In the genomic region with DNA sequence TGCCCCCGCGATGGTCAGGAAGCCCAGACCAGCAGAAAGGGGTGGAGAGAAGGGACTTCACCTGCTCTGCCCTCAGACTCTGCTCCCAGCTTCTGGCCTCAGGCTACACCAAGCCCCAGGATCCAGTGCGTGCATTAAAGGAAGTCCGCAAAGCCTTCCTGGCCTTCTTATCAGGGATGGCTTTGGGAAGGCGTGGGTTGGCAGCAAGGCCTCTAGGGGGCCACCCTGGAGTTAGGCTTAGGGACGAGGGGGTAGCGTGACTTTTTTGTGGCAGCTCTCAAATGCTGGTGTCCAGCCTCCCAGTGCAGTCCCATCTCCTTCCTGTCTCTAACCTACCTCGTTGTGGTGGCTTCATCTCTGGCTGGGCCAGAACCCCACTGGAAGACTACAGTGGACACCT, we compare ENCODE assay signal across 11 cellular contexts. TPM values are rescaled to one million over a fixed set of nuclear protein-coding genes. Genes with fewer than 3 reads are reported as not detected.
DNase-seq lines count a peak whose midpoint lies in the region; ATAC-seq, FAIRE-seq and TF ChIP-seq lines count a peak whose summit lies in the region.
"Had no signal": no experiment of that assay in that cellular context is flagged by ENCODE, and none has a peak within 500 bp of the region (broad histone marks: within the 10 kb centered on the region; RNA-seq: fewer than 3 reads in every experiment).

No MANE protein-coding gene starts in this region.

- H3K23ac ChIP-seq in mesendoderm (ENCODE audit: low read length), result no peak overlapping the region

- POLR2A ChIA-PET in GM12878 (lab: Charles Lee), result interaction anchor here (0.5 to 2.1 kb wide), 5 partner anchors 10 to 56 kb away, joined by 3 to 6 read pairs (median 5); a partner anchor contains a TSS
- POLR2A ChIA-PET in MCF 10A (lab: Yijun Ruan, JAX), result interaction anchor here (1.1 to 1.2 kb wide), 2 partner anchors 32 to 38 kb away, joined by 3 to 4 read pairs; no protein-coding TSS in a partner anchor

- H4K20me1 ChIP-seq in GM12878 (ENCODE audit: control insufficient read depth, insufficient read depth), result no peaks in the 10 kb centered on the region

- no peak overlapping the region for H2AK5ac ChIP-seq in mesendoderm (ENCODE audit: low read length)

- CTCF ChIA-PET in GM12878 (lab: Yijun Ruan, JAX) (interaction anchor here (1.7 to 8.2 kb wide), 4 partner anchors 10 to 109 kb away, joined by 3 to 93 read pairs (median 32); a partner anchor contains a TSS), MCF 10A (lab: Yijun Ruan, JAX) (interaction anchor here (0.6 to 3.1 kb wide), 5 partner anchors 13 to 128 kb away, joined by 3 to 16 read pairs (median 4); no protein-coding TSS in a partner anchor)

- H3K27ac ChIP-seq in GM12878 (ENCODE audit: control insufficient read depth, insufficient read depth) (no peak overlapping the region), mesendoderm (ENCODE audit: low read depth, low read length) (no peak overlapping the region)

- DNase-seq in D341Med (ENCODE audit: low spot score) (peak; percentile 59), HuH-7 (ENCODE audit: low spot score) (peak; percentile 75), GM12878 (ENCODE audit: low read depth, low spot score) (no peak), mesendoderm (peak; percentile 81), NCI-H1105 treated with DMSO at 0.1 percent for 48 hours (lab: John Stamatoyannopoulos, UW) (no peak), MCF 10A (ENCODE audit: unreplicated experiment) (no peak)
- no peak for DNase-seq in activated naive CD4-positive, alpha-beta T cell treated with anti-CD3 and anti-CD28 coated beads, Interleukin-2, amount 50 U/mL, for 16 hours
- DNase-seq: activated CD4-positive, alpha-beta memory T cell treated with anti-CD3 and anti-CD28 coated beads for 36 hours; GOT3; occipital lobe had no signal

- no peak overlapping the region for H4K8ac ChIP-seq in mesendoderm (ENCODE audit: low read depth, low read length)

- H3K9ac ChIP-seq in GM12878 (ENCODE audit: control insufficient read depth, insufficient read depth, low read length) (no peak overlapping the region), mesendoderm (ENCODE audit: low read length) (no peak overlapping the region)

- no peak overlapping the region for H3K4me2 ChIP-seq in GM12878 (ENCODE audit: control insufficient read depth, insufficient read depth)
- H3K4me2 ChIP-seq in mesendoderm (ENCODE audit: low read length), result no peak overlapping the region

- H3K4me1 Mint-ChIP-seq in MCF 10A (ENCODE audit: insufficient read depth, unreplicated experiment), result no peaks in the 10 kb centered on the region

- TF ChIP-seq CTCF in GM12878 (IDR thresholded peaks at IDR 0.05 in 2 of 3, conservative IDR thresholded peaks at IDR 0.05 in 1 of 3; ENCODE audit: control insufficient read depth in 2 of 3, extremely low read depth in 1 of 3, insufficient read depth in 1 of 3, low read depth in 3 of 3, low read length in 3 of 3) (0 out of 6 replicates have a peak, but pooled peaks of 1 of the 3 experiments have one; percentile 17), MCF 10A (IDR thresholded peaks at IDR 0.05; ENCODE audit: unreplicated experiment) (no peak)

- no peak overlapping the region for H3K56ac ChIP-seq in mesendoderm (ENCODE audit: low read length)

- no peak overlapping the region for H3K4ac ChIP-seq in mesendoderm (ENCODE audit: low read depth, low read length)

- no peaks in the 10 kb centered on the region for H3K27me3 Mint-ChIP-seq in MCF 10A (ENCODE audit: insufficient read depth, unreplicated experiment)
- H3K27me3 Mint-ChIP-seq: activated CD4-positive, alpha-beta memory T cell treated with anti-CD3 and anti-CD28 coated beads for 36 hours had no signal

- SMC1A ChIA-PET in GM12878 (lab: Charles Lee; ENCODE audit: uncharacterized antibody, unreplicated experiment), result interaction anchor here (1.0 to 12.8 kb wide), 5 partner anchors 11 to 140 kb away, joined by 3 to 116 read pairs (median 9); a partner anchor contains a TSS

- WGBS in GM12878 (ENCODE audit: insufficient coverage, insufficient replicate concordance, low lambda C conversion rate, missing lambda C conversion rate), result 57% methylated on average over 8 of the region's 8 CpGs
- no CpG with 5 or more reads among the region's 8 CpGs for WGBS in mesendoderm (ENCODE audit: extremely low coverage, insufficient coverage, low lambda C conversion rate)

- no peaks in the 10 kb centered on the region for H3K9me3 ChIP-seq in GM12878 (replicated peaks; ENCODE audit: control insufficient read depth, insufficient read depth, low read length)

- in situ Hi-C loops in GM12878 (cut with MboI), result no loop called here

- H2BK15ac ChIP-seq in mesendoderm (replicated peaks; ENCODE audit: low read depth), result no peak overlapping the region

- peaks cover 7% of the 10 kb centered on the region for H3K9me3 Mint-ChIP-seq in MCF 10A (ENCODE audit: unreplicated experiment)
- H3K9me3 Mint-ChIP-seq: activated CD4-positive, alpha-beta memory T cell treated with anti-CD3 and anti-CD28 coated beads for 36 hours had no signal

- H2AFZ ChIP-seq in GM12878 (ENCODE audit: control insufficient read depth, low read depth, low read length), result no peak overlapping the region

- BruUV-seq in GM12878 (replicated peaks; lab: Mats Ljungman, UMichigan), result no TSS peak
- BruUV-seq in MCF 10A (replicated peaks; lab: Mats Ljungman, UMichigan), result no TSS peak

- peaks cover 4% of the 10 kb centered on the region for H3K4me1 ChIP-seq in GM12878 (ENCODE audit: control insufficient read depth, insufficient read depth, low read length)
- no peaks in the 10 kb centered on the region for H3K4me1 ChIP-seq in mesendoderm (ENCODE audit: control insufficient read depth, low read depth, low read length)

- H3K4me3 ChIP-seq in GM12878, result no peak overlapping the region
- no peak overlapping the region for H3K4me3 ChIP-seq in mesendoderm (ENCODE audit: low read length)

- peak; percentile 22 for ATAC-seq in GM12878
- no peak for ATAC-seq in GM19395 (IDR thresholded peaks at IDR 0.05; ENCODE audit: unreplicated experiment)

- no peak overlapping the region for H2BK120ac ChIP-seq in mesendoderm (ENCODE audit: low read depth, low read length)

- H3K4me3 Mint-ChIP-seq in MCF 10A (ENCODE audit: unreplicated experiment), result no peak overlapping the region
- H3K4me3 Mint-ChIP-seq: activated CD4-positive, alpha-beta memory T cell treated with anti-CD3 and anti-CD28 coated beads for 36 hours had no signal

- no peak overlapping the region for H3K18ac ChIP-seq in mesendoderm (ENCODE audit: low read length)

- H3K79me2 ChIP-seq in GM12878 (ENCODE audit: control insufficient read depth, insufficient read depth, low read length) (no peaks in the 10 kb centered on the region), mesendoderm (ENCODE audit: control insufficient read depth, insufficient read depth, low read length) (no peaks in the 10 kb centered on the region)

- H3K36me3 Mint-ChIP-seq in MCF 10A (ENCODE audit: insufficient read depth, unreplicated experiment), result no peaks in the 10 kb centered on the region
- H3K36me3 Mint-ChIP-seq: activated CD4-positive, alpha-beta memory T cell treated with anti-CD3 and anti-CD28 coated beads for 36 hours had no signal

- no peak overlapping the region for H2BK5ac ChIP-seq in mesendoderm (ENCODE audit: low read length)

- TF ChIP-seq EP300 in GM12878 (IDR thresholded peaks at IDR 0.05; ENCODE audit: borderline replicate concordance in 1 of 2, control insufficient read depth in 1 of 2, low read depth in 2 of 2, low read length in 2 of 2), result no peak

- RAD21 ChIA-PET in GM12878 (lab: Charles Lee; ENCODE audit: unreplicated experiment), result interaction anchor here (1.0 to 2.5 kb wide), 9 partner anchors 9 to 109 kb away, joined by 3 to 17 read pairs (median 5); a partner anchor contains a TSS

- no peaks in the 10 kb centered on the region for H3K36me3 ChIP-seq in GM12878 (ENCODE audit: control insufficient read depth in 2 of 2, insufficient read depth in 2 of 2, low read length in 1 of 2)
- no peaks in the 10 kb centered on the region for H3K36me3 ChIP-seq in mesendoderm (ENCODE audit: control insufficient read depth, insufficient read depth, low read length)

- H3K27me3 ChIP-seq in GM12878 (replicated peaks in 1 of 2; ENCODE audit: control insufficient read depth in 2 of 2, insufficient read depth in 2 of 2, low read length in 1 of 2), result no peaks in the 10 kb centered on the region
- H3K27me3 ChIP-seq in mesendoderm (ENCODE audit: insufficient read depth, low read length, poor library complexity), result no peaks in the 10 kb centered on the region

- FAIRE-seq in GM12878 (lab: Jason Lieb, UNC), result no peak

- no peak overlapping the region for H3K27ac Mint-ChIP-seq in MCF 10A (ENCODE audit: low read depth, unreplicated experiment)
- H3K27ac Mint-ChIP-seq: activated CD4-positive, alpha-beta memory T cell treated with anti-CD3 and anti-CD28 coated beads for 36 hours had no signal

- TF ChIP-seq POLR2A in GM12878 (IDR thresholded peaks at IDR 0.05; ENCODE audit: low read depth, low read length), result no peak

- peak; percentile 3; the same call in 1 of the 2 replicates for TF ChIP-seq RAD21 in GM12878 (IDR thresholded peaks at IDR 0.05; ENCODE audit: insufficient read depth, low read depth, low read length)

- H3K79me1 ChIP-seq in mesendoderm (ENCODE audit: low read length), result no peaks in the 10 kb centered on the region

- intact Hi-C loops in GM12878 (cut with micrococcal nuclease; ENCODE audit: unreplicated experiment) (no loop called here), MCF 10A (cut with micrococcal nuclease) (no loop called here)

- no peak overlapping the region for H4K5ac ChIP-seq in mesendoderm (ENCODE audit: low read length)

RNA-seq across cellular contexts. Expression of a gene that starts 18.9 kb away (rescaled TPM):
- total RNA-seq in GM12878 (2013; cell fraction: nucleolus; rRNA removed), result 312 and 327 TPM in 2 replicates
- total RNA-seq in GM12878 (2014; rRNA removed) (1,707 and 1,708 TPM in 2 replicates), GM12878 (2014; rRNA removed; fragmentation: Illumina TruSeq; extraction: Trizol) (2,030 and 2,061 TPM in 2 replicates), GM12878 (2021) (1,814 and 1,873 TPM in 2 replicates), MCF 10A (2022) (1,551 and 1,602 TPM in 2 replicates)
- polyA plus RNA-seq in GM12878 (2011; ENCODE audit: low read depth), result 2,919 TPM
- polyA plus RNA-seq in GM12878 (2011; rRNA removed) (1,274 and 1,606 TPM in 2 replicates), GM12878 (2014; fragmentation: Illumina TruSeq; extraction: Trizol) (1,724 and 2,477 TPM in 2 replicates), GM12878 (2014; fragmentation: Nextera tagmentation; extraction: Ambion mirVana) (1,000 to 10,000 TPM; 1,053 to 1,085 TPM), GM12878 (2014; rRNA removed) (2,075 and 2,190 TPM in 2 replicates), GM12878 (2016; fragmentation: Nextera tagmentation; extraction: Ambion mirVana) (1,000 to 10,000 TPM; 1,397 to 1,403 TPM)
- polyA plus RNA-seq in GM12878 (2011; cell fraction: cytosol; rRNA removed), result 2,998 and 3,537 TPM in 2 replicates
- polyA plus RNA-seq in GM12878 (2011; cell fraction: nucleus; rRNA removed), result 1,112 and 1,184 TPM in 2 replicates
- 3,236 and 3,576 TPM in 2 replicates for polyA plus RNA-seq in GM12878 (2012)
- 1,357 and 1,638 TPM in 2 replicates for polyA minus RNA-seq in GM12878 (2011; rRNA and poly(A)+ RNA removed)
- polyA minus RNA-seq in GM12878 (2011; cell fraction: cytosol; rRNA and poly(A)+ RNA removed), result 571 and 626 TPM in 2 replicates
- 256 and 363 TPM in 2 replicates for polyA minus RNA-seq in GM12878 (2011; cell fraction: nucleus; rRNA and poly(A)+ RNA removed)
- 2,106 TPM for polyA plus RNA-seq in mesendoderm (2013, experiment 1 of 2)
- polyA plus RNA-seq in mesendoderm (2013, experiment 2 of 2), result 2,168 TPM

RNA-seq across cellular contexts. Expression of a gene that starts 31.3 kb away (rescaled TPM):
- 11.6 and 14.6 TPM in 2 replicates for total RNA-seq in GM12878 (2013; cell fraction: nucleolus; rRNA removed)
- 28.9 and 35.1 TPM in 2 replicates for total RNA-seq in GM12878 (2014; rRNA removed)
- 19.0 and 22.3 TPM in 2 replicates for total RNA-seq in GM12878 (2014; rRNA removed; fragmentation: Illumina TruSeq; extraction: Trizol)
- total RNA-seq in GM12878 (2021), result 27.4 and 33.5 TPM in 2 replicates
- polyA plus RNA-seq in GM12878 (2011; ENCODE audit: low read depth), result 62.9 TPM
- polyA plus RNA-seq in GM12878 (2011; rRNA removed), result 12.5 and 18.5 TPM in 2 replicates
- polyA plus RNA-seq in GM12878 (2011; cell fraction: cytosol; rRNA removed), result 31.5 and 32.0 TPM in 2 replicates
- 36.7 and 37.0 TPM in 2 replicates for polyA plus RNA-seq in GM12878 (2011; cell fraction: nucleus; rRNA removed)
- 30.6 and 33.0 TPM in 2 replicates for polyA plus RNA-seq in GM12878 (2012)
- 6.4 and 18.8 TPM in 2 replicates for polyA plus RNA-seq in GM12878 (2014; fragmentation: Illumina TruSeq; extraction: Trizol)
- polyA plus RNA-seq in GM12878 (2014; fragmentation: Nextera tagmentation; extraction: Ambion mirVana), result 10 to 100 TPM; 19.8 to 28.2 TPM
- 31.3 and 42.2 TPM in 2 replicates for polyA plus RNA-seq in GM12878 (2014; rRNA removed)
- 10 to 100 TPM; 32.0 to 37.0 TPM for polyA plus RNA-seq in GM12878 (2016; fragmentation: Nextera tagmentation; extraction: Ambion mirVana)
- 18.5 and 20.4 TPM in 2 replicates for polyA minus RNA-seq in GM12878 (2011; rRNA and poly(A)+ RNA removed)
- 7.4 and 9.5 TPM in 2 replicates for polyA minus RNA-seq in GM12878 (2011; cell fraction: cytosol; rRNA and poly(A)+ RNA removed)
- polyA minus RNA-seq in GM12878 (2011; cell fraction: nucleus; rRNA and poly(A)+ RNA removed), result 10.3 and 14.9 TPM in 2 replicates
- 28.2 TPM for polyA plus RNA-seq in mesendoderm (2013, experiment 1 of 2)
- 25.1 TPM for polyA plus RNA-seq in mesendoderm (2013, experiment 2 of 2)
- 109 and 164 TPM in 2 replicates for total RNA-seq in MCF 10A (2022)

RNA-seq across cellular contexts. Expression of a gene that starts 39.7 kb away (rescaled TPM):
- total RNA-seq in GM12878 (2013; cell fraction: nucleolus; rRNA removed), result 2.9 TPM in 2 replicates
- total RNA-seq in GM12878 (2014; rRNA removed), result 12.2 and 13.1 TPM in 2 replicates
- 5.0 and 5.9 TPM in 2 replicates for total RNA-seq in GM12878 (2014; rRNA removed; fragmentation: Illumina TruSeq; extraction: Trizol)
- 9.3 and 12.2 TPM in 2 replicates for total RNA-seq in GM12878 (2021)
- polyA plus RNA-seq in GM12878 (2011; ENCODE audit: low read depth), result 4.0 TPM
- polyA plus RNA-seq in GM12878 (2011; rRNA removed), result 4.9 and 6.5 TPM in 2 replicates
- 14.2 and 22.6 TPM in 2 replicates for polyA plus RNA-seq in GM12878 (2011; cell fraction: cytosol; rRNA removed)
- 6.8 and 7.8 TPM in 2 replicates for polyA plus RNA-seq in GM12878 (2011; cell fraction: nucleus; rRNA removed)
- polyA plus RNA-seq in GM12878 (2012), result 7.6 and 8.2 TPM in 2 replicates
- polyA plus RNA-seq in GM12878 (2014; fragmentation: Illumina TruSeq; extraction: Trizol), result 2.4 and 5.6 TPM in 2 replicates
- 1 to 10 TPM; 1.2 to 2.2 TPM for polyA plus RNA-seq in GM12878 (2014; fragmentation: Nextera tagmentation; extraction: Ambion mirVana)
- polyA plus RNA-seq in GM12878 (2014; rRNA removed), result 12.6 and 12.9 TPM in 2 replicates
- polyA plus RNA-seq in GM12878 (2016; fragmentation: Nextera tagmentation; extraction: Ambion mirVana), result 10 to 100 TPM; 22.4 to 27.0 TPM
- polyA minus RNA-seq in GM12878 (2011; rRNA and poly(A)+ RNA removed), result 2.6 and 6.4 TPM in 2 replicates
- polyA minus RNA-seq in GM12878 (2011; cell fraction: cytosol; rRNA and poly(A)+ RNA removed), result 2.9 and 3.9 TPM in 2 replicates
- polyA minus RNA-seq in GM12878 (2011; cell fraction: nucleus; rRNA and poly(A)+ RNA removed), result 0.86 and 1.6 TPM in 2 replicates
- polyA plus RNA-seq in mesendoderm (2013, experiment 1 of 2), result 2.6 TPM
- polyA plus RNA-seq in mesendoderm (2013, experiment 2 of 2), result 2.4 TPM
- total RNA-seq in MCF 10A (2022), result 4.0 and 8.1 TPM in 2 replicates

RNA-seq across cellular contexts. Expression of a gene that starts 40.8 kb away (rescaled TPM):
- 29.6 and 35.3 TPM in 2 replicates for total RNA-seq in GM12878 (2013; cell fraction: nucleolus; rRNA removed)
- 59.9 and 62.4 TPM in 2 replicates for total RNA-seq in GM12878 (2014; rRNA removed)
- total RNA-seq in GM12878 (2014; rRNA removed; fragmentation: Illumina TruSeq; extraction: Trizol), result 28.9 and 30.5 TPM in 2 replicates
- 58.3 and 58.8 TPM in 2 replicates for total RNA-seq in GM12878 (2021)
- polyA plus RNA-seq in GM12878 (2011; ENCODE audit: low read depth), result 35.7 TPM
- polyA plus RNA-seq in GM12878 (2011; rRNA removed), result 45.4 and 76.5 TPM in 2 replicates
- polyA plus RNA-seq in GM12878 (2011; cell fraction: cytosol; rRNA removed), result 80.0 and 92.8 TPM in 2 replicates
- polyA plus RNA-seq in GM12878 (2011; cell fraction: nucleus; rRNA removed), result 39.8 and 51.9 TPM in 2 replicates
- 54.6 and 64.2 TPM in 2 replicates for polyA plus RNA-seq in GM12878 (2012)
- polyA plus RNA-seq in GM12878 (2014; fragmentation: Illumina TruSeq; extraction: Trizol), result 35.9 and 51.1 TPM in 2 replicates
- 10 to 100 TPM in 1 of 2 experiments, 1 to 10 TPM in 1; 7.8 to 14.2 TPM for polyA plus RNA-seq in GM12878 (2014; fragmentation: Nextera tagmentation; extraction: Ambion mirVana)
- 73.0 and 80.4 TPM in 2 replicates for polyA plus RNA-seq in GM12878 (2014; rRNA removed)
- 10 to 100 TPM; 47.2 to 50.9 TPM for polyA plus RNA-seq in GM12878 (2016; fragmentation: Nextera tagmentation; extraction: Ambion mirVana)
- polyA minus RNA-seq in GM12878 (2011; rRNA and poly(A)+ RNA removed), result 53.4 and 78.7 TPM in 2 replicates
- polyA minus RNA-seq in GM12878 (2011; cell fraction: cytosol; rRNA and poly(A)+ RNA removed), result 18.1 and 25.1 TPM in 2 replicates
- polyA minus RNA-seq in GM12878 (2011; cell fraction: nucleus; rRNA and poly(A)+ RNA removed), result 12.8 and 21.3 TPM in 2 replicates
- polyA plus RNA-seq in mesendoderm (2013, experiment 1 of 2), result 2.8 TPM
- 2.6 TPM for polyA plus RNA-seq in mesendoderm (2013, experiment 2 of 2)
- total RNA-seq in MCF 10A (2022), result 48.9 and 49.8 TPM in 2 replicates

RNA-seq across cellular contexts. Expression of a gene that starts 41.8 kb away (rescaled TPM):
- 27.3 and 28.8 TPM in 2 replicates for total RNA-seq in GM12878 (2013; cell fraction: nucleolus; rRNA removed)
- total RNA-seq in GM12878 (2014; rRNA removed), result 13.0 TPM in 2 replicates
- 4.9 and 5.5 TPM in 2 replicates for total RNA-seq in GM12878 (2014; rRNA removed; fragmentation: Illumina TruSeq; extraction: Trizol)
- 16.0 and 17.5 TPM in 2 replicates for total RNA-seq in GM12878 (2021)
- 2.5 TPM for polyA plus RNA-seq in GM12878 (2011; ENCODE audit: low read depth)
- polyA plus RNA-seq in GM12878 (2011; rRNA removed), result 9.7 and 17.0 TPM in 2 replicates
- polyA plus RNA-seq in GM12878 (2011; cell fraction: cytosol; rRNA removed), result 24.2 and 27.7 TPM in 2 replicates
- 37.1 and 37.4 TPM in 2 replicates for polyA plus RNA-seq in GM12878 (2011; cell fraction: nucleus; rRNA removed)
- 5.4 and 6.3 TPM in 2 replicates for polyA plus RNA-seq in GM12878 (2012)
- 4.8 and 10.3 TPM in 2 replicates for polyA plus RNA-seq in GM12878 (2014; fragmentation: Illumina TruSeq; extraction: Trizol)
- polyA plus RNA-seq in GM12878 (2014; fragmentation: Nextera tagmentation; extraction: Ambion mirVana), result under 1 TPM; 0.73 to 0.82 TPM
- polyA plus RNA-seq in GM12878 (2014; rRNA removed), result 16.1 and 18.2 TPM in 2 replicates
- 1 to 10 TPM; 1.7 TPM for polyA plus RNA-seq in GM12878 (2016; fragmentation: Nextera tagmentation; extraction: Ambion mirVana)
- 32.2 and 48.1 TPM in 2 replicates for polyA minus RNA-seq in GM12878 (2011; rRNA and poly(A)+ RNA removed)
- 17.5 and 17.6 TPM in 2 replicates for polyA minus RNA-seq in GM12878 (2011; cell fraction: cytosol; rRNA and poly(A)+ RNA removed)
- 28.3 and 42.2 TPM in 2 replicates for polyA minus RNA-seq in GM12878 (2011; cell fraction: nucleus; rRNA and poly(A)+ RNA removed)
- polyA plus RNA-seq in mesendoderm (2013, experiment 1 of 2), result 13.1 TPM
- polyA plus RNA-seq in mesendoderm (2013, experiment 2 of 2), result 13.9 TPM
- 67.4 and 69.1 TPM in 2 replicates for total RNA-seq in MCF 10A (2022)

Comparison
In these comparisons a context has a peak if more than half of its experiments do, and no peak if none do; other contexts are left out.
1. DNase-seq: peak in D341Med (single experiment), HuH-7 (single experiment) and mesendoderm (single experiment); none in GM12878 (single experiment), NCI-H1105 treated with DMSO at 0.1 percent for 48 hours (single experiment), MCF 10A (single experiment) and activated naive CD4-positive, alpha-beta T cell treated with anti-CD3 and anti-CD28 coated beads, Interleukin-2, amount 50 U/mL, for 16 hours (single experiment).